In the genomic region with DNA sequence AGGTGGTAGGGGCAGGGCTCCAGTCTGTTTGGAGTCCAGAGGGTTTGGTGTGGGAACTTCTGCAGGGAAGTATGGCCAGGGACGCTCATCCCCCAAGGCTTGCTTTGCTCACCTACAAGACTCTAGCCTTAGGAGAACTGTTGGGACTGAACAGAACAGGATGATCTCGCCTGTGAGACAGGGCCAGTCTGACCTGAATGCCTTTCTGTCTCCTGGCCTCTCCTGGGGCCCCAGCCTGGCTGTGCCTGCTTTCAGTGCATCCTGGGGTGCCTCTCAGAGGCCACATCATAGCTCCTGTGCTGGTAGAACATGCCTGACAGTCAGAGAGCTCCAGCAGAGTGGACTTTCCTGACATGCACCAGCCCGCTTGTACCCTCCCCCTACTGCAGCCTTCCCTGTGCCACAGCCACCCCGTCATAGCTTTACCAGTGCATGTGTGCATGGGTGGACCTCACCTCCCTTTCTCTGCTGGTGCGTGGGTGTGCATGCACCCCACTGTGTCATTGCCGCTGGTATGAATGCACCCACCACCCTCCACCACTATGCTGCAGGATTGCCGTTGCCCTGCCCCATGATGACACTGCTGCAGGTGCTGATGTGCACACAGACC, we compare ENCODE assay signal across 32 cellular contexts.
A peak's percentile ranks its signal among the peaks of the same experiment; 100 is the strongest.
DNase-seq lines count a peak whose midpoint lies in the region; ATAC-seq, FAIRE-seq and TF ChIP-seq lines count a peak whose summit lies in the region.
"Had no signal": no experiment of that assay in that cellular context is flagged by ENCODE, and none has a peak within 500 bp of the region (broad histone marks: within the 10 kb centered on the region; RNA-seq: fewer than 3 reads in every experiment).

No MANE protein-coding gene starts in this region.

- TF ChIP-seq POLR2A in spleen (IDR thresholded peaks at IDR 0.05) (no peak), suprapubic skin (IDR thresholded peaks at IDR 0.05) (no peak)

- no peak overlapping the region for H3K27ac ChIP-seq in spleen
- H3K27ac ChIP-seq in suprapubic skin, result no peak overlapping the region
- H3K27ac ChIP-seq: A549, HL-60, PC-9, SJSA1 had no signal

- intact Hi-C loops in spleen (cut with DNase I; ENCODE audit: low total_unique reads), result no loop called here

- H3K4me1 ChIP-seq in spleen (no peaks in the 10 kb centered on the region), suprapubic skin (no peaks in the 10 kb centered on the region)
- H3K4me1 ChIP-seq: A549, Caco-2, SJSA1 had no signal

- DNase-seq in HTR-8/SVneo (ENCODE audit: insufficient read length, low spot score) (no peak), M059J (ENCODE audit: low read depth) (peak; percentile 18), spleen (peak; percentile 37), suprapubic skin (ENCODE audit: low spot score in 2 of 2) (no peak)
- DNase-seq: AML-193; C1 segment of cervical spinal cord; Caco-2; CD4-positive, alpha-beta memory T cell; DMS79; EL; GDM1; GOT3; HCEC 1CT; Kasumi-1; MG63; NCI-H1105 treated with DMSO at 0.1 percent for 48 hours; NCI-H146; NCI-H1930; NCI-H2107; NCI-H524; NCI-H748 treated with DMSO at 0.1 percent for 48 hours; NK-92 treated with Interleukin-12 subunit alpha and Interleukin-12 subunit beta, amount 100 ng/mL, for 24 hours; PC-9; Right ventricle myocardium superior had no signal

- no peak for TF ChIP-seq EP300 in suprapubic skin (IDR thresholded peaks at IDR 0.05)

- H3K36me3 ChIP-seq in spleen (no peaks in the 10 kb centered on the region), suprapubic skin (no peaks in the 10 kb centered on the region)
- H3K36me3 ChIP-seq: MG63, SJSA1 had no signal

- FAIRE-seq in HTR-8/SVneo (lab: Jason Lieb, UNC), result peak; percentile 44
- FAIRE-seq: A549, GM12878, K562 had no signal

- TF ChIP-seq CTCF in spleen (IDR thresholded peaks at IDR 0.05 in 8 of 11, conservative IDR thresholded peaks at IDR 0.05 in 3 of 11) (no peak), suprapubic skin (IDR thresholded peaks at IDR 0.05) (no peak)

- no peak overlapping the region for H3K4me3 ChIP-seq in spleen
- no peak overlapping the region for H3K4me3 ChIP-seq in suprapubic skin
- H3K4me3 ChIP-seq: A549, GM12878, K562, MG63, PC-9, SJSA1 had no signal

- 81 to 92% (median 89%) methylated on average over 6 to 7 of the region's 7 CpGs for WGBS in spleen, 5 donors
- 94% methylated on average over 5 of the region's 7 CpGs for WGBS in suprapubic skin

- H3K27me3 ChIP-seq in spleen (replicated peaks in 1 of 7) (no peaks in the 10 kb centered on the region), suprapubic skin (no peaks in the 10 kb centered on the region)
- H3K27me3 ChIP-seq: MG63, SJSA1 had no signal

- ATAC-seq in esophagus mucosa, result peak; percentile 71
- ATAC-seq in GM18520 (IDR thresholded peaks at IDR 0.05; ENCODE audit: unreplicated experiment), result no peak
- no peak for ATAC-seq in HG03378 (IDR thresholded peaks at IDR 0.05; ENCODE audit: unreplicated experiment)
- ATAC-seq: A549, GM12878, K562 had no signal

- H3K9me3 ChIP-seq in spleen (peaks cover 0 to 98% (median 60%) of the 10 kb centered on the region in 8 donors), suprapubic skin (peaks cover 6% of the 10 kb centered on the region)
- H3K9me3 ChIP-seq: A549, Caco-2, SJSA1 had no signal

Comparison
In these comparisons a context has a peak if more than half of its experiments do, and no peak if none do; other contexts are left out.
1. DNase-seq: peak in M059J (single experiment) and spleen (single experiment); none in HTR-8/SVneo (single experiment) and suprapubic skin (0 of 2).